Comparison of ENCODE assay signal across 29 cellular contexts in the genomic region with DNA sequence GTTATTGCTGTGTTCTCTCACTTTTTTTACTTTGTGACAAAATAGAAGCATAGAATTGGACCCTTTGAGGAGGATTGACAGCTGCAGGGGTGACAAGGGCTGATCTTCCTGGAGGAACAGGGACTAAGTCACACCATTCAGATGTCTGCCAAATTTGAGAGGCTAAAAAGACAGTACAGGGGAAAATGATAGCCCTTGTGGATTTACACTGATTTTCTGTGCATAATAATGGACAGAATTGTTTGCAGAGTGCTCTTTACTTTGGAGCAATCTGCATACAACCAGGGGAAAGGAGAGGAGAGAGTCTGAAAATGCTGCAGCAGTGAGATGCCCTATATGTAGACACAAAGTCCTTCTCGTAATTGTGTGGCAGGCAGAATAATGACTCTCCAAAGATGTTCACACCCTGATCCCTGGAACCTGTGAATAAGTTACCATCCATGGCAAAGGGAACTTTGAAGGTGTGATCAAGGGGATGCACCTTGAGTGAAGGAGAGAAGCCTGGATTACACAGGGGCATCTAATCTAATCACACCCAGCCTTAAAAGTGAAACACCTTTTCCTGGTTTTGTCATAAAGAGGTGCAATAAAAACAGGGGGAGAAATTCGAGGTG.
"Had no signal": no experiment of that assay in that cellular context is flagged by ENCODE, and none has a peak within 500 bp of the region (broad histone marks: within the 10 kb centered on the region; RNA-seq: fewer than 3 reads in every experiment).

No MANE protein-coding gene starts in this region.

- H3K4me3 Mint-ChIP-seq: activated naive CD4-positive, alpha-beta T cell treated with anti-CD3 and anti-CD28 coated beads for 36 hours; activated naive CD8-positive, alpha-beta T cell treated with anti-CD3 and anti-CD28 coated beads for 36 hours; activated T-helper 1 cell treated with anti-CD3 and anti-CD28 coated beads, Interleukin-12 subunit alpha, Interleukin-12 subunit beta, Interleukin-2, Interleukin-4 antibody, amounts not matched to agents 30 ng/mL and 10 ng/mL and 1 ng/mL, durations not matched to agents 14 hours and 24 hours and 36 hours; brain; dendritic cell treated with granulocyte-macrophage colony-stimulating factor and Interleukin-4, amounts not matched to agents 40 ng/mL and 50 ng/mL, for 4 days; natural killer cell treated with Interleukin-12 subunit alpha and Interleukin-12 subunit beta and Interleukin-15 and Interleukin-18, amount 100 ng/mL, for 72 hours; stimulated activated effector memory CD8-positive, alpha-beta T cell treated with anti-CD3 and anti-CD28 coated beads, Interleukin-12 subunit alpha, Interleukin-12 subunit beta, amount 100 ng/mL, for 72 hours; stimulated activated naive CD8-positive, alpha-beta T cell treated with anti-CD3 and anti-CD28 coated beads, Interleukin-15, Interleukin-2, amounts not matched to agents 100 ng/mL and 50 ng/mL, for 24 hours; T-helper 1 cell treated with Interleukin-12 subunit alpha and Interleukin-12 subunit beta and Interleukin-4 antibody, amounts not matched to agents 30 μg/mL and 1 μg/mL, for 36 hours had no signal

- H3K4me3 ChIP-seq: adrenal gland, ascending aorta, esophagus muscularis mucosa, skin epidermis, tibial artery, upper lobe of right lung had no signal

- H3K36me3 ChIP-seq: adrenal gland, ascending aorta, esophagus muscularis mucosa, tibial artery, upper lobe of right lung, WERI-Rb-1 had no signal

- H3K36me3 Mint-ChIP-seq: activated naive CD8-positive, alpha-beta T cell treated with anti-CD3 and anti-CD28 coated beads for 36 hours; brain; natural killer cell treated with Interleukin-12 subunit alpha and Interleukin-12 subunit beta and Interleukin-15 and Interleukin-18, amount 100 ng/mL, for 72 hours; stimulated activated effector memory CD8-positive, alpha-beta T cell treated with anti-CD3 and anti-CD28 coated beads, Interleukin-12 subunit alpha, Interleukin-12 subunit beta, amount 100 ng/mL, for 72 hours had no signal

- H3K4me1 Mint-ChIP-seq: activated naive CD8-positive, alpha-beta T cell treated with anti-CD3 and anti-CD28 coated beads for 36 hours; stimulated activated effector memory CD8-positive, alpha-beta T cell treated with anti-CD3 and anti-CD28 coated beads, Interleukin-12 subunit alpha, Interleukin-12 subunit beta, amount 100 ng/mL, for 72 hours had no signal

- H3K4me1 ChIP-seq: adrenal gland, ascending aorta, esophagus muscularis mucosa, foreskin keratinocyte, tibial artery, upper lobe of right lung had no signal

- DNase-seq: activated CD4-positive, alpha-beta T cell treated with anti-CD3 and anti-CD28 coated beads for 48 hours; activated CD4-positive, alpha-beta T cell treated with anti-CD3 and anti-CD28 coated beads, Interleukin-2, amount 50 U/mL, for 48 hours; activated CD8-positive, alpha-beta memory T cell treated with anti-CD3 and anti-CD28 coated beads for 24 hours; activated effector memory CD4-positive, alpha-beta T cell treated with anti-CD3 and anti-CD28 coated beads, Interleukin-2, amount 50 U/mL, for 16 hours; activated naive CD4-positive, alpha-beta T cell treated with anti-CD3 and anti-CD28 coated beads for 36 hours; activated naive CD8-positive, alpha-beta T cell treated with anti-CD3 and anti-CD28 coated beads for 36 hours; adrenal gland; effector CD4-positive, alpha-beta T cell; foreskin keratinocyte; left ventricle myocardium superior; retina; stimulated activated CD4-positive, alpha-beta T cell treated with anti-CD3 and anti-CD28 coated beads, Interleukin-4, amount 100 ng/mL, for 24 hours; SW 1271; T-helper 9 cell; tibial artery; upper lobe of right lung; WERI-Rb-1 had no signal

- H3K27ac Mint-ChIP-seq: activated naive CD4-positive, alpha-beta T cell treated with anti-CD3 and anti-CD28 coated beads for 36 hours; activated naive CD8-positive, alpha-beta T cell treated with anti-CD3 and anti-CD28 coated beads for 36 hours; activated T-helper 1 cell treated with anti-CD3 and anti-CD28 coated beads, Interleukin-12 subunit alpha, Interleukin-12 subunit beta, Interleukin-2, Interleukin-4 antibody, amounts not matched to agents 30 ng/mL and 10 ng/mL and 1 ng/mL, durations not matched to agents 14 hours and 24 hours and 36 hours; brain; dendritic cell treated with granulocyte-macrophage colony-stimulating factor and Interleukin-4, amounts not matched to agents 40 ng/mL and 50 ng/mL, for 4 days; natural killer cell treated with Interleukin-12 subunit alpha and Interleukin-12 subunit beta and Interleukin-15 and Interleukin-18, amount 100 ng/mL, for 72 hours; stimulated activated effector memory CD8-positive, alpha-beta T cell treated with anti-CD3 and anti-CD28 coated beads, Interleukin-12 subunit alpha, Interleukin-12 subunit beta, amount 100 ng/mL, for 72 hours; stimulated activated naive CD8-positive, alpha-beta T cell treated with anti-CD3 and anti-CD28 coated beads, Interleukin-15, Interleukin-2, amounts not matched to agents 100 ng/mL and 50 ng/mL, for 24 hours; T-helper 1 cell treated with Interleukin-12 subunit alpha and Interleukin-12 subunit beta and Interleukin-4 antibody, amounts not matched to agents 30 μg/mL and 1 μg/mL, for 36 hours had no signal

- ATAC-seq: activated CD4-positive, CD25-positive, alpha-beta regulatory T cell treated with anti-CD3 and anti-CD28 coated beads, Interleukin-2, amount 50 U/mL, for 24 hours; foreskin keratinocyte; left ventricle myocardium superior; natural killer cell treated with Interleukin-12 subunit alpha and Interleukin-12 subunit beta and Interleukin-15 and Interleukin-18, amount 100 ng/mL, for 72 hours; sciatic nerve; stimulated activated effector memory CD8-positive, alpha-beta T cell treated with anti-CD3 and anti-CD28 coated beads, Interleukin-12 subunit alpha, Interleukin-12 subunit beta, amount 100 ng/mL, for 72 hours; upper lobe of right lung had no signal

- H3K27me3 Mint-ChIP-seq: activated naive CD8-positive, alpha-beta T cell treated with anti-CD3 and anti-CD28 coated beads for 36 hours; brain; dendritic cell treated with granulocyte-macrophage colony-stimulating factor and Interleukin-4, amounts not matched to agents 40 ng/mL and 50 ng/mL, for 4 days; natural killer cell treated with Interleukin-12 subunit alpha and Interleukin-12 subunit beta and Interleukin-15 and Interleukin-18, amount 100 ng/mL, for 72 hours; stimulated activated naive CD8-positive, alpha-beta T cell treated with anti-CD3 and anti-CD28 coated beads, Interleukin-15, Interleukin-2, amounts not matched to agents 100 ng/mL and 50 ng/mL, for 24 hours had no signal

- H3K27ac ChIP-seq: adrenal gland, ascending aorta, esophagus muscularis mucosa, foreskin keratinocyte, skin epidermis, tibial artery, upper lobe of right lung, WERI-Rb-1 had no signal

- H3K9me3 ChIP-seq: adrenal gland, ascending aorta, esophagus muscularis mucosa, tibial artery, upper lobe of right lung had no signal

- H3K9me3 Mint-ChIP-seq: activated naive CD4-positive, alpha-beta T cell treated with anti-CD3 and anti-CD28 coated beads for 36 hours; activated naive CD8-positive, alpha-beta T cell treated with anti-CD3 and anti-CD28 coated beads for 36 hours; activated T-helper 1 cell treated with anti-CD3 and anti-CD28 coated beads, Interleukin-12 subunit alpha, Interleukin-12 subunit beta, Interleukin-2, Interleukin-4 antibody, amounts not matched to agents 30 ng/mL and 10 ng/mL and 1 ng/mL, durations not matched to agents 14 hours and 24 hours and 36 hours; brain; dendritic cell treated with granulocyte-macrophage colony-stimulating factor and Interleukin-4, amounts not matched to agents 40 ng/mL and 50 ng/mL, for 4 days; stimulated activated naive CD8-positive, alpha-beta T cell treated with anti-CD3 and anti-CD28 coated beads, Interleukin-15, Interleukin-2, amounts not matched to agents 100 ng/mL and 50 ng/mL, for 24 hours; T-helper 1 cell treated with Interleukin-12 subunit alpha and Interleukin-12 subunit beta and Interleukin-4 antibody, amounts not matched to agents 30 μg/mL and 1 μg/mL, for 36 hours had no signal

- H3K27me3 ChIP-seq: adrenal gland, ascending aorta, esophagus muscularis mucosa, foreskin keratinocyte, tibial artery, upper lobe of right lung had no signal
